In the genomic region with DNA sequence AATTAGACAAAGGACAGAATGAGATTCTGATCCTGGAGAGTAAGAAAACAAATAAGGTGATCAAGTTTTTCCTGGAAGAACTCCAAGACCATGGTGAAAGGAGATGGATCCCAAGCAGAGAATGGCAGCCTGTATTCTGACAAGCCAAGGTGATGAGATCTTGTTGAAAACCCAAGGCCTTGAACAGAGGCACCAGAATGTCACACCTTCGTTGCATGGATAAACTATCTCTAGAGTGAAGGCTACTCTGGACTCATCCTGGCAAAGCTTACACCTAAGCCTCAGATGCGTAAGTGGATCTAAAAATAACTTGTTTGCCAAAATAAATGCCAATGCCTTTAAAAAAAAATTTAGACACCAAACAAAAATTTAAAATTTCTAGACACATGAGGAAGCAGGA, we compare ENCODE assay signal across 26 cellular contexts.
DNase-seq lines count a peak whose midpoint lies in the region; ATAC-seq and TF ChIP-seq lines count a peak whose summit lies in the region.
"Had no signal": no experiment of that assay in that cellular context is flagged by ENCODE, and none has a peak within 500 bp of the region (broad histone marks: within the 10 kb centered on the region; RNA-seq: fewer than 3 reads in every experiment).

No MANE protein-coding gene starts in this region.

- H3K4me1 Mint-ChIP-seq in activated naive CD4-positive, alpha-beta T cell treated with anti-CD3 and anti-CD28 coated beads for 36 hours (ENCODE audit: low read depth): no peaks in the 10 kb centered on the region
- H3K4me1 Mint-ChIP-seq: CD14-positive monocyte; CD4-positive, alpha-beta memory T cell; CD4-positive, CD25-positive, alpha-beta regulatory T cell; CD8-positive, alpha-beta memory T cell had no signal

- no peaks in the 10 kb centered on the region for H3K36me3 ChIP-seq in right atrium auricular region
- H3K36me3 ChIP-seq in left ventricle myocardium inferior: no peaks in the 10 kb centered on the region
- H3K36me3 ChIP-seq in neuronal stem cell (replicated peaks in 1 of 2; ENCODE audit: control insufficient read depth in 2 of 2, insufficient read depth in 2 of 2, low read length in 2 of 2): no peaks in the 10 kb centered on the region
- H3K36me3 ChIP-seq: BE2C, BLaER1 had no signal

- ATAC-seq in Right ventricle myocardium inferior: peak; percentile 73
- peak; percentile 89 to 96 for ATAC-seq in left cardiac atrium
- peak; percentile 92 to 95 for ATAC-seq in right cardiac atrium
- ATAC-seq in omental fat pad (ENCODE audit: low FRiP score): no peak
- ATAC-seq: GM12878 had no signal

- no peak overlapping the region for H3K4me2 ChIP-seq in neuronal stem cell (ENCODE audit: insufficient read depth, low read length, poor library complexity, severe bottlenecking)
- H3K4me2 ChIP-seq: BLaER1 had no signal

- no peaks in the 10 kb centered on the region for H3K9me3 Mint-ChIP-seq in activated naive CD4-positive, alpha-beta T cell treated with anti-CD3 and anti-CD28 coated beads for 36 hours
- H3K9me3 Mint-ChIP-seq: CD8-positive, alpha-beta memory T cell had no signal

- H3K27me3 ChIP-seq in right atrium auricular region (no peaks in the 10 kb centered on the region), left ventricle myocardium inferior (ENCODE audit: low read depth) (no peaks in the 10 kb centered on the region), right cardiac atrium (ENCODE audit: control insufficient read depth, insufficient read depth) (no peaks in the 10 kb centered on the region), neuronal stem cell (ENCODE audit: control insufficient read depth in 3 of 3, insufficient read depth in 3 of 3, low read depth in 1 of 3, low read length in 3 of 3) (peaks cover 0 to 2% (median 0%) of the 10 kb centered on the region in 3 experiments)
- H3K27me3 ChIP-seq: BE2C, BLaER1 had no signal

- DNase-seq in Right ventricle myocardium inferior (ENCODE audit: missing footprints) (no peak), right atrium auricular region (ENCODE audit: low spot score) (no peak), left cardiac atrium (peak; percentile 25), left ventricle myocardium inferior (no peak), right cardiac atrium (no peak), neuronal stem cell (ENCODE audit: low spot score) (no peak), omental fat pad (ENCODE audit: low spot score) (no peak)
- DNase-seq in activated naive CD4-positive, alpha-beta T cell treated with anti-CD3 and anti-CD28 coated beads for 36 hours: no peak
- DNase-seq: 8988T; ACHN; BE2C; C1 segment of cervical spinal cord; CD4-positive, alpha-beta memory T cell; CD4-positive, CD25-positive, alpha-beta regulatory T cell; CD8-positive, alpha-beta memory T cell; COR-L47; DMS 273 treated with DMSO at 0.1 percent for 48 hours; DMS153; DMS53; DMS79; DND-41; EL; GDM1 had no signal

- H2BK12ac ChIP-seq in neuronal stem cell (ENCODE audit: low read length): no peak overlapping the region

- H4K91ac ChIP-seq in neuronal stem cell (ENCODE audit: low read depth, low read length, poor library complexity): no peak overlapping the region

- H3K27ac ChIP-seq in right atrium auricular region (peak overlapping the region in 1 of 2 donors; percentile 57), left ventricle myocardium inferior (replicated peaks) (no peak overlapping the region), right cardiac atrium (ENCODE audit: low read length) (no peak overlapping the region), neuronal stem cell (replicated peaks; ENCODE audit: low read length) (no peak overlapping the region)
- H3K27ac ChIP-seq: BLaER1 had no signal

- no peak overlapping the region for H2AK5ac ChIP-seq in neuronal stem cell (ENCODE audit: low read depth, low read length)

- no peak overlapping the region for H3K4me3 Mint-ChIP-seq in activated naive CD4-positive, alpha-beta T cell treated with anti-CD3 and anti-CD28 coated beads for 36 hours
- H3K4me3 Mint-ChIP-seq: CD14-positive monocyte; CD4-positive, alpha-beta memory T cell; CD4-positive, CD25-positive, alpha-beta regulatory T cell; CD8-positive, alpha-beta memory T cell had no signal

- no peaks in the 10 kb centered on the region for H3K79me1 ChIP-seq in neuronal stem cell (ENCODE audit: low read depth, low read length)

- no peaks in the 10 kb centered on the region for H3K9me3 ChIP-seq in right atrium auricular region
- no peaks in the 10 kb centered on the region for H3K9me3 ChIP-seq in left ventricle myocardium inferior (replicated peaks)
- H3K9me3 ChIP-seq in right cardiac atrium (ENCODE audit: control insufficient read depth, low read length): no peaks in the 10 kb centered on the region
- H3K9me3 ChIP-seq in neuronal stem cell (replicated peaks in 1 of 2; ENCODE audit: control insufficient read depth in 2 of 2, insufficient read depth in 1 of 2, low read depth in 1 of 2, low read length in 2 of 2): no peaks in the 10 kb centered on the region
- H3K9me3 ChIP-seq: BE2C, BLaER1 had no signal

- no peak overlapping the region for H3K23ac ChIP-seq in neuronal stem cell (ENCODE audit: low read depth, low read length, poor library complexity)

- H3K18ac ChIP-seq in neuronal stem cell (ENCODE audit: low read length): no peak overlapping the region

- H2AFZ ChIP-seq in neuronal stem cell (ENCODE audit: low read length): no peak overlapping the region

- H2BK5ac ChIP-seq in neuronal stem cell (ENCODE audit: low read length): no peak overlapping the region

- CTCF ChIA-PET in activated naive CD4-positive, alpha-beta T cell treated with anti-CD3 and anti-CD28 coated beads for 36 hours (lab: Charles Lee): no interaction called here

- no peak overlapping the region for H3K4me3 ChIP-seq in right atrium auricular region
- no peak overlapping the region for H3K4me3 ChIP-seq in left ventricle myocardium inferior
- H3K4me3 ChIP-seq in right cardiac atrium (ENCODE audit: low read length): no peak overlapping the region
- H3K4me3 ChIP-seq in neuronal stem cell (ENCODE audit: low read length in 2 of 2): no peak overlapping the region
- H3K4me3 ChIP-seq: BLaER1, GM12878 had no signal

- no peak overlapping the region for H3K27ac Mint-ChIP-seq in activated naive CD4-positive, alpha-beta T cell treated with anti-CD3 and anti-CD28 coated beads for 36 hours
- H3K27ac Mint-ChIP-seq: CD14-positive monocyte; CD4-positive, alpha-beta memory T cell; CD4-positive, CD25-positive, alpha-beta regulatory T cell; CD8-positive, alpha-beta memory T cell had no signal

- H2BK120ac ChIP-seq in neuronal stem cell (ENCODE audit: low read depth, low read length): no peak overlapping the region

- TF ChIP-seq CTCF in right atrium auricular region (IDR thresholded peaks at IDR 0.05) (no peak), left ventricle myocardium inferior (IDR thresholded peaks at IDR 0.05; ENCODE audit: borderline replicate concordance) (no peak), omental fat pad (IDR thresholded peaks at IDR 0.05) (no peak)

- H3K4ac ChIP-seq in neuronal stem cell (ENCODE audit: low read length): no peak overlapping the region

- H3K9ac ChIP-seq in neuronal stem cell (ENCODE audit: low read depth, low read length, poor library complexity): no peak overlapping the region
- H3K9ac ChIP-seq: BLaER1 had no signal

- H3K27me3 Mint-ChIP-seq in activated naive CD4-positive, alpha-beta T cell treated with anti-CD3 and anti-CD28 coated beads for 36 hours (ENCODE audit: low read depth): no peaks in the 10 kb centered on the region
- H3K27me3 Mint-ChIP-seq: CD4-positive, alpha-beta memory T cell; CD4-positive, CD25-positive, alpha-beta regulatory T cell; CD8-positive, alpha-beta memory T cell had no signal

- no peak overlapping the region for H2BK15ac ChIP-seq in neuronal stem cell (ENCODE audit: low read length)

- no peak overlapping the region for H4K8ac ChIP-seq in neuronal stem cell (ENCODE audit: low read depth, low read length)

- H3K4me1 ChIP-seq in right atrium auricular region: peaks cover 0 to 22% of the 10 kb centered on the region in 2 donors
- H3K4me1 ChIP-seq in left ventricle myocardium inferior: peaks cover 10% of the 10 kb centered on the region
- H3K4me1 ChIP-seq in right cardiac atrium (ENCODE audit: control insufficient read depth, insufficient read depth, low read length): no peaks in the 10 kb centered on the region
- H3K4me1 ChIP-seq in neuronal stem cell (ENCODE audit: control insufficient read depth in 2 of 2, insufficient read depth in 1 of 2, low read depth in 1 of 2, low read length in 2 of 2): peaks cover 0 to 3% of the 10 kb centered on the region in 2 donors
- H3K4me1 ChIP-seq: BE2C had no signal

- intact Hi-C loops in Right ventricle myocardium inferior (cut with DNase I): no loop called here
- intact Hi-C loops in left cardiac atrium (cut with DNase I): no loop called here
- intact Hi-C loops in left ventricle myocardium inferior (cut with micrococcal nuclease): no loop called here
- intact Hi-C loops in right cardiac atrium (cut with DNase I): no loop called here
- intact Hi-C loops in activated naive CD4-positive, alpha-beta T cell treated with anti-CD3 and anti-CD28 coated beads for 36 hours (cut with micrococcal nuclease): no loop called here

- H3K14ac ChIP-seq in neuronal stem cell (ENCODE audit: low read length): peak overlapping the region; percentile 44

- WGBS in right cardiac atrium: 58% methylated on average over 2 of the region's 2 CpGs
- WGBS in neuronal stem cell (ENCODE audit: extremely low coverage in 2 of 2, insufficient read length in 2 of 2, insufficient replicate concordance in 1 of 2), 2 donors: no CpG with 5 or more reads among the region's 2 CpGs

- H3K36me3 Mint-ChIP-seq in activated naive CD4-positive, alpha-beta T cell treated with anti-CD3 and anti-CD28 coated beads for 36 hours (ENCODE audit: low read depth): no peaks in the 10 kb centered on the region
- H3K36me3 Mint-ChIP-seq: CD14-positive monocyte; CD4-positive, alpha-beta memory T cell; CD4-positive, CD25-positive, alpha-beta regulatory T cell; CD8-positive, alpha-beta memory T cell had no signal
